Comparison of ENCODE assay signal across 16 cellular contexts in genomic region chr9:36337865-36338264, GRCh38.
DNase-seq lines count a peak whose midpoint lies in the region; ATAC-seq and TF ChIP-seq lines count a peak whose summit lies in the region.
"Had no signal": no experiment of that assay in that cellular context is flagged by ENCODE, and none has a peak within 500 bp of the region (broad histone marks: within the 10 kb centered on the region; RNA-seq: fewer than 3 reads in every experiment).

No MANE protein-coding gene starts in this region.

- H3K4me2 ChIP-seq in MM.1S (ENCODE audit: low read depth, low read length) = no peak overlapping the region
- H3K4me2 ChIP-seq: neural progenitor cell had no signal

- 0 out of 2 replicates have a peak, but pooled peaks cover 2% of the 10 kb centered on the region for H3K36me3 ChIP-seq in MM.1S (replicated peaks; ENCODE audit: insufficient read depth, low read length)
- H3K36me3 ChIP-seq in lower lobe of right lung = peaks cover 88% of the 10 kb centered on the region
- peaks cover 0 to 85% (median 18%) of the 10 kb centered on the region in 4 donors for H3K36me3 ChIP-seq in sigmoid colon

- H3K9ac ChIP-seq in MM.1S (ENCODE audit: low read length) = no peak overlapping the region
- H3K9ac ChIP-seq: neural progenitor cell had no signal

- H3K79me2 ChIP-seq in MM.1S (ENCODE audit: low read length) = 0 out of 2 replicates have a peak, but pooled peaks cover 3% of the 10 kb centered on the region

- H2AFZ ChIP-seq in MM.1S (ENCODE audit: low read length) = no peak overlapping the region
- H2AFZ ChIP-seq: neural progenitor cell had no signal

- no peak for TF ChIP-seq CTCF in MM.1S (IDR thresholded peaks at IDR 0.05; ENCODE audit: low read length)
- no peak for TF ChIP-seq CTCF in lower lobe of right lung (IDR thresholded peaks at IDR 0.05)
- TF ChIP-seq CTCF in sigmoid colon (IDR thresholded peaks at IDR 0.05) = no peak

- TF ChIP-seq POLR2A in sigmoid colon (IDR thresholded peaks at IDR 0.05) = no peak

- WGBS in sigmoid colon, 2 donors = 73 to 85% methylated on average over 1 of the region's 1 CpG

- no peak for TF ChIP-seq EP300 in sigmoid colon (IDR thresholded peaks at IDR 0.05)

- H3K9me2 ChIP-seq in MM.1S (replicated peaks; ENCODE audit: insufficient read depth, low read length) = no peaks in the 10 kb centered on the region

- H3K27me3 ChIP-seq in MM.1S (replicated peaks; ENCODE audit: insufficient read depth, low read length) (no peaks in the 10 kb centered on the region), lower lobe of right lung (ENCODE audit: low read depth) (no peaks in the 10 kb centered on the region), sigmoid colon (no peaks in the 10 kb centered on the region)
- H3K27me3 ChIP-seq: neural progenitor cell had no signal

- peak overlapping the region; percentile 40; the same call in 1 of the 2 replicates for H3K27ac ChIP-seq in MM.1S (ENCODE audit: low read length)
- H3K27ac ChIP-seq in lower lobe of right lung = no peak overlapping the region
- no peak overlapping the region for H3K27ac ChIP-seq in sigmoid colon
- H3K27ac ChIP-seq: neural progenitor cell had no signal

- peak; percentile 21 for ATAC-seq in esophagus mucosa
- peak; percentile 45 to 77 for ATAC-seq in lower lobe of right lung
- ATAC-seq in GM19467 (IDR thresholded peaks at IDR 0.05; ENCODE audit: unreplicated experiment) = no peak

- H3K4me1 ChIP-seq in MM.1S (ENCODE audit: low read length) = peaks cover 33% of the 10 kb centered on the region
- no peaks in the 10 kb centered on the region for H3K4me1 ChIP-seq in lower lobe of right lung
- peaks cover 0 to 5% (median 0%) of the 10 kb centered on the region in 4 donors for H3K4me1 ChIP-seq in sigmoid colon
- H3K4me1 ChIP-seq: neural progenitor cell had no signal

- H3F3A ChIP-seq in MM.1S (ENCODE audit: insufficient read depth, low read length) = 0 out of 2 replicates have a peak, but pooled peaks cover 4% of the 10 kb centered on the region

- H3K9me3 ChIP-seq in MM.1S (replicated peaks; ENCODE audit: insufficient read depth, low read length) (no peaks in the 10 kb centered on the region), lower lobe of right lung (no peaks in the 10 kb centered on the region), sigmoid colon (no peaks in the 10 kb centered on the region)

- H4K20me1 ChIP-seq in MM.1S (ENCODE audit: insufficient read depth, low read length) = no peaks in the 10 kb centered on the region

- peak; percentile 41 for DNase-seq in NCI-H2196 (lab: John Stamatoyannopoulos, UW; ENCODE audit: unreplicated experiment)
- DNase-seq in NCI-H2196 treated with DMSO at 0.1 percent for 48 hours (lab: John Stamatoyannopoulos, UW; ENCODE audit: unreplicated experiment) = no peak
- peak; percentile 11 for DNase-seq in MM.1S
- DNase-seq in lower lobe of right lung = no peak
- no peak for DNase-seq in NCI-H748 treated with DMSO at 0.1 percent for 48 hours (lab: John Stamatoyannopoulos, UW)
- DNase-seq in sigmoid colon = no peak
- DNase-seq: activated CD4-positive, alpha-beta T cell treated with anti-CD3 and anti-CD28 coated beads for 48 hours; CD8-positive, alpha-beta memory T cell; NCI-H2081 treated with DMSO at 0.1 percent for 48 hours; NK-92 treated with Interleukin-12 subunit alpha and Interleukin-12 subunit beta, amount 100 ng/mL, for 24 hours; SHP77; stimulated activated naive CD4-positive, alpha-beta T cell; T1000 had no signal

- H3K4me3 ChIP-seq in MM.1S (ENCODE audit: low read length) (no peak overlapping the region), lower lobe of right lung (no peak overlapping the region), sigmoid colon (no peak overlapping the region)
- H3K4me3 ChIP-seq: neural progenitor cell had no signal

- intact Hi-C loops in lower lobe of right lung (cut with DNase I) (no loop called here), sigmoid colon (cut with DNase I) (no loop called here)

Comparison
In these comparisons a context has a peak if more than half of its experiments do, and no peak if none do; other contexts are left out.
1. DNase-seq: peak in NCI-H2196 (single experiment) and MM.1S (single experiment); none in NCI-H2196 treated with DMSO at 0.1 percent for 48 hours (single experiment), lower lobe of right lung (single experiment), NCI-H748 treated with DMSO at 0.1 percent for 48 hours (single experiment) and sigmoid colon (single experiment).